Comparison of ENCODE assay signal across 20 cellular contexts in the genomic region with DNA sequence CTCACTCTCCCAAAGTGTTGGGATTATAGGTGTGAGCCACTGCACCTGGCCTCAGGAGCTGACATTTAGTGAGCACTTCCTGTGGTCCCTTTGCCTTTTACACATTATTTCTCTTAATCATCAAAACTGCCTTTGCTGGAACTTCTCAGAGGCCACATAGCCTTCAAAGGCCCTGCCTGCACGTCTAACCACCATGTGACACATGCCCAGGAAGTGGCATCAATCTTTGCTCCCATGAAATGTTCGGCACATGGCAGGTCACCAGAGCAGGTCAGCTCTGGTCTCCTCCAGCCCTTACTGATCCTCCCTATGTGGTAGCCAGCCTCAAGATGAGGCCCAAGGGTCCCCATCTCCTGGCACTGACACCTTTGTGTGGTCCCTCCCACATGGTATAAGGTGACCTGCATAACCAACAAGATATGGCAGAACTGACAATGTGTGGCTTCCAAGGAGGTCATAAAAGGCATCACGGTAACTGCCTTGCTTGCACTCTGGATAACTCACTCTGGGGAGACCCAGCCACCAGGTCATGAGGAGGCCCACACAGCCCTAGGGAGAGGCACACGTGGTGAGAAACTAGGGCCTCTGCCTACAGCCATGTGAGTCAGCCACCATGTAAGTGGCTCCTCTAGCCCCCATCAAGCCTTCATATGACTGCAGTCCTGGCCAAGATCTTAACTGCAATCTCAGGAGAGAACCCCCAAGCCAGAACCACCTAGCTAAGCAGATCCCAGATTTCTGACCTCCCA. TPM values are rescaled to one million over a fixed set of nuclear protein-coding genes. Genes with fewer than 3 reads are reported as not detected.
DNase-seq lines count a peak whose midpoint lies in the region; ATAC-seq and TF ChIP-seq lines count a peak whose summit lies in the region.
"Had no signal": no experiment of that assay in that cellular context is flagged by ENCODE, and none has a peak within 500 bp of the region (broad histone marks: within the 10 kb centered on the region; RNA-seq: fewer than 3 reads in every experiment).

No MANE protein-coding gene starts in this region.

- H3K4me3 Mint-ChIP-seq in activated naive CD4-positive, alpha-beta T cell treated with anti-CD3 and anti-CD28 coated beads, Interleukin-2, amount 50 U/mL, for 24 hours = no peak overlapping the region
- H3K4me3 Mint-ChIP-seq in T-helper 17 cell = no peak overlapping the region
- no peak overlapping the region for H3K4me3 Mint-ChIP-seq in central memory CD8-positive, alpha-beta T cell
- peak overlapping the region; percentile 42 for H3K4me3 Mint-ChIP-seq in stimulated activated naive CD8-positive, alpha-beta T cell treated with anti-CD3 and anti-CD28 coated beads, Interleukin-15, Interleukin-2, amounts not matched to agents 100 ng/mL and 50 ng/mL, for 24 hours
- H3K4me3 Mint-ChIP-seq: brain, neural crest cell had no signal

- H3K27ac Mint-ChIP-seq in activated naive CD4-positive, alpha-beta T cell treated with anti-CD3 and anti-CD28 coated beads, Interleukin-2, amount 50 U/mL, for 24 hours = peak overlapping the region; percentile 53
- peak overlapping the region; percentile 75 for H3K27ac Mint-ChIP-seq in T-helper 17 cell
- H3K27ac Mint-ChIP-seq in central memory CD8-positive, alpha-beta T cell (ENCODE audit: low read depth) = peak overlapping the region; percentile 24
- H3K27ac Mint-ChIP-seq in stimulated activated naive CD8-positive, alpha-beta T cell treated with anti-CD3 and anti-CD28 coated beads, Interleukin-15, Interleukin-2, amounts not matched to agents 100 ng/mL and 50 ng/mL, for 24 hours = peak overlapping the region; percentile 91
- H3K27ac Mint-ChIP-seq: brain had no signal

- no peak for DNase-seq in activated naive CD4-positive, alpha-beta T cell treated with anti-CD3 and anti-CD28 coated beads, Interleukin-2, amount 50 U/mL, for 16 hours
- no peak for DNase-seq in T-helper 17 cell
- DNase-seq in central memory CD8-positive, alpha-beta T cell (ENCODE audit: low spot score in 2 of 2) = no peak
- DNase-seq in GOT3 (lab: John Stamatoyannopoulos, UW) = no peak
- DNase-seq: activated CD4-positive, alpha-beta T cell treated with anti-CD3 and anti-CD28 coated beads for 4 hours; activated gamma-delta T cell treated with Interleukin-2 at 50 U/mL for 16 hours; Caco-2; head of caudate nucleus; left ventricle myocardium inferior; NCI-H1092 treated with DMSO at 0.1 percent for 48 hours; NK-92 treated with Interleukin-12 subunit alpha and Interleukin-12 subunit beta, amount 100 ng/mL, for 24 hours; Peyer's patch; SK-N-SH; tibial artery had no signal

- no peaks in the 10 kb centered on the region for H3K27me3 Mint-ChIP-seq in activated naive CD4-positive, alpha-beta T cell treated with anti-CD3 and anti-CD28 coated beads, Interleukin-2, amount 50 U/mL, for 24 hours
- no peaks in the 10 kb centered on the region for H3K27me3 Mint-ChIP-seq in T-helper 17 cell
- H3K27me3 Mint-ChIP-seq in central memory CD8-positive, alpha-beta T cell = no peaks in the 10 kb centered on the region
- no peaks in the 10 kb centered on the region for H3K27me3 Mint-ChIP-seq in stimulated activated naive CD8-positive, alpha-beta T cell treated with anti-CD3 and anti-CD28 coated beads, Interleukin-15, Interleukin-2, amounts not matched to agents 100 ng/mL and 50 ng/mL, for 24 hours

- peaks cover 11% of the 10 kb centered on the region for H3K4me1 Mint-ChIP-seq in activated naive CD4-positive, alpha-beta T cell treated with anti-CD3 and anti-CD28 coated beads, Interleukin-2, amount 50 U/mL, for 24 hours
- H3K4me1 Mint-ChIP-seq in T-helper 17 cell = peaks cover 9% of the 10 kb centered on the region
- peaks cover 11% of the 10 kb centered on the region for H3K4me1 Mint-ChIP-seq in central memory CD8-positive, alpha-beta T cell
- H3K4me1 Mint-ChIP-seq in stimulated activated naive CD8-positive, alpha-beta T cell treated with anti-CD3 and anti-CD28 coated beads, Interleukin-15, Interleukin-2, amounts not matched to agents 100 ng/mL and 50 ng/mL, for 24 hours (ENCODE audit: low read depth) = peaks cover 37% of the 10 kb centered on the region
- H3K4me1 Mint-ChIP-seq: brain, neural crest cell had no signal

- ATAC-seq in T-helper 17 cell (peak; percentile 16), SK-N-SH treated with all-trans-retinoic acid at 6 μM for 48 hours (no peak)
- ATAC-seq in central memory CD8-positive, alpha-beta T cell (replicated peaks; ENCODE audit: extremely low read depth, poor library complexity, severe bottlenecking) = no peak

- H3K9me3 Mint-ChIP-seq in activated naive CD4-positive, alpha-beta T cell treated with anti-CD3 and anti-CD28 coated beads, Interleukin-2, amount 50 U/mL, for 24 hours = no peaks in the 10 kb centered on the region
- no peaks in the 10 kb centered on the region for H3K9me3 Mint-ChIP-seq in central memory CD8-positive, alpha-beta T cell
- no peaks in the 10 kb centered on the region for H3K9me3 Mint-ChIP-seq in stimulated activated naive CD8-positive, alpha-beta T cell treated with anti-CD3 and anti-CD28 coated beads, Interleukin-15, Interleukin-2, amounts not matched to agents 100 ng/mL and 50 ng/mL, for 24 hours
- H3K9me3 Mint-ChIP-seq: brain, neural crest cell had no signal

- H3K9me3 ChIP-seq in T-helper 17 cell (ENCODE audit: control insufficient read depth, low read length, poor library complexity, severe bottlenecking) = no peaks in the 10 kb centered on the region
- H3K9me3 ChIP-seq: Caco-2, left ventricle myocardium inferior, Peyer's patch, prostate gland, SK-N-SH, tibial artery had no signal

- H3K36me3 Mint-ChIP-seq in activated naive CD4-positive, alpha-beta T cell treated with anti-CD3 and anti-CD28 coated beads, Interleukin-2, amount 50 U/mL, for 24 hours = no peaks in the 10 kb centered on the region
- no peaks in the 10 kb centered on the region for H3K36me3 Mint-ChIP-seq in T-helper 17 cell (ENCODE audit: low read depth)
- no peaks in the 10 kb centered on the region for H3K36me3 Mint-ChIP-seq in central memory CD8-positive, alpha-beta T cell (ENCODE audit: insufficient read depth)
- no peaks in the 10 kb centered on the region for H3K36me3 Mint-ChIP-seq in stimulated activated naive CD8-positive, alpha-beta T cell treated with anti-CD3 and anti-CD28 coated beads, Interleukin-15, Interleukin-2, amounts not matched to agents 100 ng/mL and 50 ng/mL, for 24 hours (ENCODE audit: low read depth)
- H3K36me3 Mint-ChIP-seq: brain had no signal

TF ChIP-seq in SK-N-SH treated with all-trans-retinoic acid at 6 μM for 48 hours, 23 proteins besides CTCF, POLR2A, EP300 and RAD21:
- no peak for TF ChIP-seq SNAI2 (CRISPR knock-in tag; IDR thresholded peaks at IDR 0.05)
- TF ChIP-seq ZNF565 (CRISPR knock-in tag; conservative IDR thresholded peaks at IDR 0.05; ENCODE audit: low read depth) = no peak
- no peak for TF ChIP-seq PPARA (CRISPR knock-in tag; IDR thresholded peaks at IDR 0.05; ENCODE audit: borderline replicate concordance)
- TF ChIP-seq, protein P1, sequence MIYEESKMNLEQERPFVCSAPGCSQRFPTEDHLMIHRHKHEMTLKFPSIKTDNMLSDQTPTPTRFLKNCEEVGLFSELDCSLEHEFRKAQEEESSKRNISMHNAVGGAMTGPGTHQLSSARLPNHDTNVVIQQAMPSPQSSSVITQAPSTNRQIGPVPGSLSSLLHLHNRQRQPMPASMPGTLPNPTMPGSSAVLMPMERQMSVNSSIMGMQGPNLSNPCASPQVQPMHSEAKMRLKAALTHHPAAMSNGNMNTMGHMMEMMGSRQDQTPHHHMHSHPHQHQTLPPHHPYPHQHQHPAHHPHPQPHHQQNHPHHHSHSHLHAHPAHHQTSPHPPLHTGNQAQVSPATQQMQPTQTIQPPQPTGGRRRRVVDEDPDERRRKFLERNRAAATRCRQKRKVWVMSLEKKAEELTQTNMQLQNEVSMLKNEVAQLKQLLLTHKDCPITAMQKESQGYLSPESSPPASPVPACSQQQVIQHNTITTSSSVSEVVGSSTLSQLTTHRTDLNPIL (CRISPR knock-in tag; IDR thresholded peaks at IDR 0.05; ENCODE audit: low read depth) = no peak
- no peak for TF ChIP-seq TCF4 (CRISPR knock-in tag; IDR thresholded peaks at IDR 0.05; ENCODE audit: borderline replicate concordance)
- TF ChIP-seq, protein P2, sequence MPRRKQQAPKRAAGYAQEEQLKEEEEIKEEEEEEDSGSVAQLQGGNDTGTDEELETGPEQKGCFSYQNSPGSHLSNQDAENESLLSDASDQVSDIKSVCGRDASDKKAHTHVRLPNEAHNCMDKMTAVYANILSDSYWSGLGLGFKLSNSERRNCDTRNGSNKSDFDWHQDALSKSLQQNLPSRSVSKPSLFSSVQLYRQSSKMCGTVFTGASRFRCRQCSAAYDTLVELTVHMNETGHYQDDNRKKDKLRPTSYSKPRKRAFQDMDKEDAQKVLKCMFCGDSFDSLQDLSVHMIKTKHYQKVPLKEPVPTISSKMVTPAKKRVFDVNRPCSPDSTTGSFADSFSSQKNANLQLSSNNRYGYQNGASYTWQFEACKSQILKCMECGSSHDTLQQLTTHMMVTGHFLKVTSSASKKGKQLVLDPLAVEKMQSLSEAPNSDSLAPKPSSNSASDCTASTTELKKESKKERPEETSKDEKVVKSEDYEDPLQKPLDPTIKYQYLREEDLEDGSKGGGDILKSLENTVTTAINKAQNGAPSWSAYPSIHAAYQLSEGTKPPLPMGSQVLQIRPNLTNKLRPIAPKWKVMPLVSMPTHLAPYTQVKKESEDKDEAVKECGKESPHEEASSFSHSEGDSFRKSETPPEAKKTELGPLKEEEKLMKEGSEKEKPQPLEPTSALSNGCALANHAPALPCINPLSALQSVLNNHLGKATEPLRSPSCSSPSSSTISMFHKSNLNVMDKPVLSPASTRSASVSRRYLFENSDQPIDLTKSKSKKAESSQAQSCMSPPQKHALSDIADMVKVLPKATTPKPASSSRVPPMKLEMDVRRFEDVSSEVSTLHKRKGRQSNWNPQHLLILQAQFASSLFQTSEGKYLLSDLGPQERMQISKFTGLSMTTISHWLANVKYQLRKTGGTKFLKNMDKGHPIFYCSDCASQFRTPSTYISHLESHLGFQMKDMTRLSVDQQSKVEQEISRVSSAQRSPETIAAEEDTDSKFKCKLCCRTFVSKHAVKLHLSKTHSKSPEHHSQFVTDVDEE (CRISPR knock-in tag; IDR thresholded peaks at IDR 0.05) = no peak
- no peak for TF ChIP-seq ZC3H10 (CRISPR knock-in tag; IDR thresholded peaks at IDR 0.05)
- TF ChIP-seq RARB (CRISPR knock-in tag; IDR thresholded peaks at IDR 0.05) = no peak
- TF ChIP-seq ZFP3 (CRISPR knock-in tag; IDR thresholded peaks at IDR 0.05) = no peak

RNA-seq across cellular contexts. Expression of gene HMGA1, which starts 28.8 kb away (rescaled TPM):
- total RNA-seq in T-helper 17 cell = 10 to 100 TPM; 87.5 to 90.3 TPM

RNA-seq across cellular contexts. Expression of gene SMIM29, which starts 40.9 kb away (rescaled TPM):
- 10 to 100 TPM; 24.3 to 29.2 TPM for total RNA-seq in T-helper 17 cell

Comparison
In these comparisons a context has a peak if more than half of its experiments do, and no peak if none do; other contexts are left out.
1. H3K27ac Mint-ChIP-seq: peak in every context shown above with its lines; median percentile 91 in stimulated activated naive CD8-positive, alpha-beta T cell treated with anti-CD3 and anti-CD28 coated beads, Interleukin-15, Interleukin-2, amounts not matched to agents 100 ng/mL and 50 ng/mL, for 24 hours; 75 in T-helper 17 cell; 53 in activated naive CD4-positive, alpha-beta T cell treated with anti-CD3 and anti-CD28 coated beads, Interleukin-2, amount 50 U/mL, for 24 hours; 24 in central memory CD8-positive, alpha-beta T cell.